9 cellular contexts compared by ENCODE assay signal in the genomic region with DNA sequence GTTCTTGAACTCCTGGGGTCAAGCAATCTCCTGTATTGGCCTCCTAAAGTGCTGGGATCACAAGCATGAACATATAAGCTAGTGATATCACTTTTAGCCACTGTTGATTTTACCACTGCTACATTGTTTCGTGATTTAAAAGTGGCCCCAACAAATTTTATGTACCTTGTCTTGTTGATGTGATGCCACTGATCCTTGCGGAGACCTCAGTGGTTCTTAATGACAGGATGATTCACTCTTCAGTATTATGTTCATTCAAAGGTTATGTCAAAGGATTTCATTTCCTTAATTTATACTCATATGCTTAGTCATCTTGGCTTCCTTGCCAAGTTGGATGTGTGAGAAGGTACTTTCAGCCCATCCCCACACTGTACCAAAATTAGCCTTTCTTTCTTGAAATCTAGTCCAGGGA. TPM values are rescaled to one million over a fixed set of nuclear protein-coding genes. Genes with fewer than 3 reads are reported as not detected.
A peak's percentile ranks its signal among the peaks of the same experiment; 100 is the strongest.
DNase-seq lines count a peak whose midpoint lies in the region; ATAC-seq, FAIRE-seq and TF ChIP-seq lines count a peak whose summit lies in the region.
"Had no signal": no experiment of that assay in that cellular context is flagged by ENCODE, and none has a peak within 500 bp of the region (broad histone marks: within the 10 kb centered on the region; RNA-seq: fewer than 3 reads in every experiment).

No MANE protein-coding gene starts in this region.

- TF ChIP-seq CTCF in prostate gland (IDR thresholded peaks at IDR 0.05) (no peak), GM10266 (IDR thresholded peaks at IDR 0.05; ENCODE audit: control insufficient read depth, insufficient read depth, low read depth, missing control alignments) (no peak)

- peaks cover 18% of the 10 kb centered on the region for H3K36me3 Mint-ChIP-seq in activated naive CD8-positive, alpha-beta T cell treated with anti-CD3 and anti-CD28 coated beads, Interleukin-2, amount 50 U/mL, for 24 hours (ENCODE audit: low read depth)
- H3K36me3 Mint-ChIP-seq in naive B cell: peaks cover 14 to 18% of the 10 kb centered on the region in 2 donors

- H3K9me3 Mint-ChIP-seq in activated naive CD8-positive, alpha-beta T cell treated with anti-CD3 and anti-CD28 coated beads, Interleukin-2, amount 50 U/mL, for 24 hours: peaks cover 7% of the 10 kb centered on the region
- no peaks in the 10 kb centered on the region for H3K9me3 Mint-ChIP-seq in naive B cell

- H3K4me3 ChIP-seq in prostate gland: no peak overlapping the region

- no peak overlapping the region for H3K27ac ChIP-seq in prostate gland

- peak overlapping the region; percentile 67 for H3K27ac Mint-ChIP-seq in activated naive CD8-positive, alpha-beta T cell treated with anti-CD3 and anti-CD28 coated beads, Interleukin-2, amount 50 U/mL, for 24 hours
- H3K27ac Mint-ChIP-seq in naive B cell: peak overlapping the region in 1 of 6 donors; percentile 81

- no peaks in the 10 kb centered on the region for H3K36me3 ChIP-seq in prostate gland

- H3K9me3 ChIP-seq in prostate gland: no peaks in the 10 kb centered on the region

- TF ChIP-seq POLR2A in prostate gland (IDR thresholded peaks at IDR 0.05): no peak

- H3K27me3 Mint-ChIP-seq in activated naive CD8-positive, alpha-beta T cell treated with anti-CD3 and anti-CD28 coated beads, Interleukin-2, amount 50 U/mL, for 24 hours: no peaks in the 10 kb centered on the region
- H3K27me3 Mint-ChIP-seq in naive B cell: no peaks in the 10 kb centered on the region

- H3K4me1 ChIP-seq in prostate gland (replicated peaks): no peaks in the 10 kb centered on the region

- peak overlapping the region; percentile 62 for H3K4me3 Mint-ChIP-seq in activated naive CD8-positive, alpha-beta T cell treated with anti-CD3 and anti-CD28 coated beads, Interleukin-2, amount 50 U/mL, for 24 hours
- peak overlapping the region in 4 of 8 donors; percentile 5 to 67 (median 37) for H3K4me3 Mint-ChIP-seq in naive B cell

- H3K4me1 Mint-ChIP-seq in activated naive CD8-positive, alpha-beta T cell treated with anti-CD3 and anti-CD28 coated beads, Interleukin-2, amount 50 U/mL, for 24 hours: peaks cover 93% of the 10 kb centered on the region
- H3K4me1 Mint-ChIP-seq in naive B cell: peaks cover 48 to 81% (median 76%) of the 10 kb centered on the region in 3 donors

- intact Hi-C loops in prostate gland (cut with DNase I): no loop called here

- DNase-seq in DMS53 treated with DMSO at 0.1 percent for 48 hours (lab: John Stamatoyannopoulos, UW; ENCODE audit: unreplicated experiment) (peak; percentile 24), HTR-8/SVneo (ENCODE audit: insufficient read length, low spot score) (peak; percentile 19), naive B cell (no peak), prostate gland (ENCODE audit: low spot score) (no peak), GM10266 (ENCODE audit: extremely low spot score) (no peak), NCI-H1092 treated with DMSO at 0.1 percent for 48 hours (lab: John Stamatoyannopoulos, UW) (no peak)
- no peak for DNase-seq in activated naive CD8-positive, alpha-beta T cell treated with anti-CD3 and anti-CD28 coated beads, Interleukin-2, amount 50 U/mL, for 24 hours
- no peak for DNase-seq in stimulated activated naive CD4-positive, alpha-beta T cell (lab: John Stamatoyannopoulos, UW)
- DNase-seq: hypothalamus had no signal

- ATAC-seq in activated naive CD8-positive, alpha-beta T cell treated with anti-CD3 and anti-CD28 coated beads, Interleukin-2, amount 50 U/mL, for 24 hours: peak; percentile 81
- ATAC-seq in naive B cell (ENCODE audit: low read depth in 2 of 2): peak; percentile 33 to 51

- H3K27me3 ChIP-seq in prostate gland (replicated peaks; ENCODE audit: insufficient read depth): no peaks in the 10 kb centered on the region

- no peak for FAIRE-seq in HTR-8/SVneo (lab: Jason Lieb, UNC)

- 43% methylated on average over 2 of the region's 2 CpGs for WGBS in prostate gland

RNA-seq across cellular contexts. Expression of gene PRKACB, which starts 12.1 kb away (rescaled TPM):
- 10 to 100 TPM; 58.2 to 87.1 (median 66.4) TPM for polyA plus RNA-seq in naive B cell (ENCODE audit: low read depth in 6 of 6)
- 10 to 100 TPM; 24.7 to 29.3 TPM for total RNA-seq in prostate gland

Comparison
In these comparisons a context has a peak if more than half of its experiments do, and no peak if none do; other contexts are left out.
1. DNase-seq: peak in DMS53 treated with DMSO at 0.1 percent for 48 hours (single experiment) and HTR-8/SVneo (single experiment); none in activated naive CD8-positive, alpha-beta T cell treated with anti-CD3 and anti-CD28 coated beads, Interleukin-2, amount 50 U/mL, for 24 hours (single experiment), naive B cell (single experiment), prostate gland (single experiment), GM10266 (single experiment), NCI-H1092 treated with DMSO at 0.1 percent for 48 hours (single experiment) and stimulated activated naive CD4-positive, alpha-beta T cell (0 of 6).